24 cellular contexts compared by ENCODE assay signal in genomic region chr20:7302256-7302655, GRCh38.
"Had no signal": no experiment of that assay in that cellular context is flagged by ENCODE, and none has a peak within 500 bp of the region (broad histone marks: within the 10 kb centered on the region; RNA-seq: fewer than 3 reads in every experiment).

No MANE protein-coding gene starts in this region.

- H3K9me3 ChIP-seq: adrenal gland, prostate gland, right lobe of liver had no signal

- H3K4me1 ChIP-seq: adrenal gland, prostate gland, right lobe of liver had no signal

- DNase-seq: activated B cell treated with CpG ODN at 0.5 μM for 24 hours; activated CD4-positive, alpha-beta T cell treated with anti-CD3 and anti-CD28 coated beads for 48 hours; activated CD8-positive, alpha-beta T cell treated with anti-CD3 and anti-CD28 coated beads for 36 hours; activated effector memory CD4-positive, alpha-beta T cell treated with anti-CD3 and anti-CD28 coated beads, Interleukin-2, amount 50 U/mL, for 16 hours; activated T-cell treated with anti-CD3 and anti-CD28 coated beads, Interleukin-2, amount 50 U/mL, for 48 hours; adrenal gland; dorsolateral prefrontal cortex; foreskin fibroblast; glutamatergic neuron; hypothalamus; immature natural killer cell; left cardiac atrium; naive thymus-derived CD8-positive, alpha-beta T cell; occipital lobe; right lobe of liver; stimulated activated CD4-positive, alpha-beta T cell treated with anti-CD3 and anti-CD28 coated beads, Interleukin-4, amount 100 ng/mL, for 4 hours; stimulated activated CD8-positive, alpha-beta memory T cell treated with anti-CD3 and anti-CD28 coated beads, Interleukin-4, amount 100 ng/mL, for 48 hours; stimulated activated naive CD4-positive, alpha-beta T cell treated with Interleukin-2 at 50 U/mL for 16 hours; substantia nigra; T-helper 2 cell; trophoblast cell had no signal

- H3K36me3 ChIP-seq: adrenal gland, prostate gland, right lobe of liver had no signal

- H3K36me3 Mint-ChIP-seq: activated naive CD4-positive, alpha-beta T cell treated with anti-CD3 and anti-CD28 coated beads, Interleukin-2, amount 50 U/mL, for 24 hours; immature natural killer cell; naive thymus-derived CD8-positive, alpha-beta T cell had no signal

- H3K27me3 ChIP-seq: adrenal gland, right lobe of liver had no signal

- H3K4me3 Mint-ChIP-seq: activated B cell treated with CpG ODN at 0.5 μM for 24 hours; activated CD8-positive, alpha-beta T cell treated with anti-CD3 and anti-CD28 coated beads for 36 hours; activated naive CD4-positive, alpha-beta T cell treated with anti-CD3 and anti-CD28 coated beads, Interleukin-2, amount 50 U/mL, for 24 hours; immature natural killer cell; naive thymus-derived CD8-positive, alpha-beta T cell had no signal

- H3K27me3 Mint-ChIP-seq: activated B cell treated with CpG ODN at 0.5 μM for 24 hours; activated CD8-positive, alpha-beta T cell treated with anti-CD3 and anti-CD28 coated beads for 36 hours; activated naive CD4-positive, alpha-beta T cell treated with anti-CD3 and anti-CD28 coated beads, Interleukin-2, amount 50 U/mL, for 24 hours had no signal

- H3K4me2 ChIP-seq: smooth muscle cell had no signal

- ATAC-seq: activated CD8-positive, alpha-beta T cell treated with anti-CD3 and anti-CD28 coated beads for 36 hours; left cardiac atrium; naive thymus-derived CD8-positive, alpha-beta T cell; right lobe of liver had no signal

- H3K4me1 Mint-ChIP-seq: activated B cell treated with CpG ODN at 0.5 μM for 24 hours; activated naive CD4-positive, alpha-beta T cell treated with anti-CD3 and anti-CD28 coated beads, Interleukin-2, amount 50 U/mL, for 24 hours; immature natural killer cell; naive thymus-derived CD8-positive, alpha-beta T cell had no signal

- H3K27ac Mint-ChIP-seq: activated B cell treated with CpG ODN at 0.5 μM for 24 hours; activated CD8-positive, alpha-beta T cell treated with anti-CD3 and anti-CD28 coated beads for 36 hours; activated naive CD4-positive, alpha-beta T cell treated with anti-CD3 and anti-CD28 coated beads, Interleukin-2, amount 50 U/mL, for 24 hours; immature natural killer cell; naive thymus-derived CD8-positive, alpha-beta T cell had no signal

- H3K27ac ChIP-seq: adrenal gland, dorsolateral prefrontal cortex, prostate gland, right lobe of liver had no signal

- H3K4me3 ChIP-seq: adrenal gland, dorsolateral prefrontal cortex, prostate gland, right lobe of liver, smooth muscle cell had no signal
